ENCODE assay signal across 13 cellular contexts in genomic region chr3:70096376-70097055, GRCh38.
A peak's percentile ranks its signal among the peaks of the same experiment; 100 is the strongest.
DNase-seq lines count a peak whose midpoint lies in the region; ATAC-seq and TF ChIP-seq lines count a peak whose summit lies in the region.
"Had no signal": no experiment of that assay in that cellular context is flagged by ENCODE, and none has a peak within 500 bp of the region (broad histone marks: within the 10 kb centered on the region; RNA-seq: fewer than 3 reads in every experiment).

No MANE protein-coding gene starts in this region.

- no peak overlapping the region for H3K9ac ChIP-seq in SK-N-SH

- ATAC-seq in GM21619 (IDR thresholded peaks at IDR 0.05; ENCODE audit: unreplicated experiment): peak; percentile 94
- ATAC-seq in HG03139 (IDR thresholded peaks at IDR 0.05; ENCODE audit: unreplicated experiment): peak; percentile 94
- peak; percentile 85 for ATAC-seq in stimulated activated naive CD8-positive, alpha-beta T cell treated with anti-CD3 and anti-CD28 coated beads, Interleukin-15, Interleukin-2, amounts not matched to agents 100 U/mL and 50 U/mL, for 24 hours

- H3K4me3 Mint-ChIP-seq in activated CD4-positive, alpha-beta T cell treated with anti-CD3 and anti-CD28 coated beads, Interleukin-2, amount 10 ng/mL, durations not matched to agents 7 days and 5 days: no peak overlapping the region

- H3K27me3 Mint-ChIP-seq in activated CD4-positive, alpha-beta T cell treated with anti-CD3 and anti-CD28 coated beads, Interleukin-2, amount 10 ng/mL, durations not matched to agents 7 days and 5 days: no peaks in the 10 kb centered on the region

- H3K9me3 ChIP-seq in SK-N-SH: no peaks in the 10 kb centered on the region
- H3K9me3 ChIP-seq: ascending aorta had no signal

- H4K20me1 ChIP-seq in SK-N-SH (ENCODE audit: insufficient read depth): no peaks in the 10 kb centered on the region

- H3K4me2 ChIP-seq in SK-N-SH: no peak overlapping the region

- no peaks in the 10 kb centered on the region for H3K79me2 ChIP-seq in SK-N-SH (ENCODE audit: insufficient read depth)

- no peak for TF ChIP-seq RAD21 in SK-N-SH (IDR thresholded peaks at IDR 0.05; ENCODE audit: low read length)

- no peaks in the 10 kb centered on the region for H3K36me3 Mint-ChIP-seq in activated CD4-positive, alpha-beta T cell treated with anti-CD3 and anti-CD28 coated beads, Interleukin-2, amount 10 ng/mL, durations not matched to agents 7 days and 5 days (ENCODE audit: low read depth)

- no peaks in the 10 kb centered on the region for H3K4me1 Mint-ChIP-seq in activated CD4-positive, alpha-beta T cell treated with anti-CD3 and anti-CD28 coated beads, Interleukin-2, amount 10 ng/mL, durations not matched to agents 7 days and 5 days

- no peak for TF ChIP-seq CTCF in SK-N-SH (IDR thresholded peaks at IDR 0.05)

- WGBS in SK-N-SH (ENCODE audit: low lambda C conversion rate): 70% methylated on average over 5 of the region's 5 CpGs

- POLR2A ChIA-PET in activated CD4-positive, alpha-beta T cell treated with anti-CD3 and anti-CD28 coated beads, Interleukin-2, amount 10 ng/mL, durations not matched to agents 7 days and 5 days (lab: Charles Lee): no interaction called here
- POLR2A ChIA-PET in SK-N-SH (lab: Yijun Ruan, JAX): no interaction called here

- H3K9me3 Mint-ChIP-seq in activated CD4-positive, alpha-beta T cell treated with anti-CD3 and anti-CD28 coated beads, Interleukin-2, amount 10 ng/mL, durations not matched to agents 7 days and 5 days: no peaks in the 10 kb centered on the region

- no peaks in the 10 kb centered on the region for H3K36me3 ChIP-seq in SK-N-SH (replicated peaks in 1 of 2; ENCODE audit: control insufficient read depth in 1 of 2, insufficient read depth in 2 of 2, low read length in 1 of 2)
- H3K36me3 ChIP-seq: ascending aorta had no signal

- H3K4me3 ChIP-seq in SK-N-SH (ENCODE audit: low read depth in 2 of 2, low read length in 1 of 2): no peak overlapping the region
- H3K4me3 ChIP-seq: ascending aorta had no signal

- no peaks in the 10 kb centered on the region for H3K4me1 ChIP-seq in SK-N-SH (ENCODE audit: control insufficient read depth in 1 of 2, insufficient read depth in 2 of 2, low read depth in 1 of 2, low read length in 1 of 2)
- H3K4me1 ChIP-seq: ascending aorta had no signal

- H3K27ac ChIP-seq in SK-N-SH (ENCODE audit: low read depth in 2 of 2, low read length in 1 of 2): no peak overlapping the region
- H3K27ac ChIP-seq: ascending aorta had no signal

- TF ChIP-seq EP300 in SK-N-SH (IDR thresholded peaks at IDR 0.05; ENCODE audit: borderline replicate concordance in 1 of 2, low read depth in 1 of 2, low read length in 1 of 2): no peak

- no peak overlapping the region for H3K27ac Mint-ChIP-seq in activated CD4-positive, alpha-beta T cell treated with anti-CD3 and anti-CD28 coated beads, Interleukin-2, amount 10 ng/mL, durations not matched to agents 7 days and 5 days

- H3K27me3 ChIP-seq in SK-N-SH (ENCODE audit: insufficient read depth): no peaks in the 10 kb centered on the region
- H3K27me3 ChIP-seq: ascending aorta had no signal

- no peaks in the 10 kb centered on the region for H3K9me2 ChIP-seq in SK-N-SH

- H3F3A ChIP-seq in SK-N-SH (replicated peaks; ENCODE audit: insufficient read depth): no peaks in the 10 kb centered on the region

- DNase-seq in activated CD4-positive, alpha-beta T cell treated with anti-CD3 and anti-CD28 coated beads for 48 hours: peak; percentile 2
- no peak for DNase-seq in activated CD4-positive, alpha-beta T cell treated with anti-CD3 and anti-CD28 coated beads, Interleukin-2, amount 10 ng/mL, durations not matched to agents 7 days and 5 days
- no peak for DNase-seq in stimulated activated naive CD8-positive, alpha-beta T cell treated with anti-CD3 and anti-CD28 coated beads, Interleukin-15, Interleukin-2, amounts not matched to agents 100 U/mL and 50 U/mL, for 24 hours
- DNase-seq in cerebellum (ENCODE audit: low spot score): no peak
- DNase-seq in SK-N-SH: no peak
- DNase-seq in NCI-H82 treated with DMSO at 0.1 percent for 48 hours (lab: John Stamatoyannopoulos, UW; ENCODE audit: unreplicated experiment): no peak
- DNase-seq: activated CD8-positive, alpha-beta memory T cell treated with anti-CD3 and anti-CD28 coated beads for 24 hours; DMS79 treated with DMSO at 0.1 percent for 48 hours; H7; Kasumi-1 had no signal

- CTCF ChIA-PET in activated CD4-positive, alpha-beta T cell treated with anti-CD3 and anti-CD28 coated beads, Interleukin-2, amount 10 ng/mL, durations not matched to agents 7 days and 5 days (lab: Charles Lee): no interaction called here
- CTCF ChIA-PET in SK-N-SH (lab: Yijun Ruan, JAX): interaction anchor here (1.2 to 8.6 kb wide), 3 partner anchors 9 to 261 kb away, joined by 4 to 114 read pairs (median 4); no protein-coding TSS in a partner anchor

- H2AFZ ChIP-seq in SK-N-SH (ENCODE audit: low read depth): no peak overlapping the region

TF ChIP-seq in SK-N-SH, 30 proteins besides CTCF, POLR2A, EP300 and RAD21:
- TF ChIP-seq SMC3 (IDR thresholded peaks at IDR 0.05; ENCODE audit: low read depth, low read length) (no peak), RCOR1 (IDR thresholded peaks at IDR 0.05; ENCODE audit: low read length) (no peak), MEF2A (IDR thresholded peaks at IDR 0.05; ENCODE audit: borderline replicate concordance, low read depth) (no peak), CHD2 (IDR thresholded peaks at IDR 0.05; ENCODE audit: low read length, partially characterized antibody) (no peak)
